Comparison of ENCODE assay signal across 8 cellular contexts in genomic region chr16:67926181-67926742, GRCh38. TPM values are rescaled to one million over a fixed set of nuclear protein-coding genes. Genes with fewer than 3 reads are reported as not detected.
DNase-seq lines count a peak whose midpoint lies in the region; ATAC-seq and TF ChIP-seq lines count a peak whose summit lies in the region.

No MANE protein-coding gene starts in this region.

- H3K4me3 Mint-ChIP-seq in chondrocyte (ENCODE audit: unreplicated experiment) = no peak overlapping the region

- peak; percentile 37 for DNase-seq in ELR (ENCODE audit: low read depth)
- peak; percentile 94 for DNase-seq in NCI-H2107 treated with DMSO at 0.1 percent for 48 hours (lab: John Stamatoyannopoulos, UW; ENCODE audit: unreplicated experiment)
- no peak for DNase-seq in chondrocyte (ENCODE audit: low spot score)
- peak in 9 of 10 donors; percentile 49 to 93 (median 59) for DNase-seq in posterior cingulate gyrus
- DNase-seq in HPDE6-E6E7 (ENCODE audit: extremely low spot score) = no peak
- DNase-seq in stimulated activated naive CD8-positive, alpha-beta T cell treated with anti-CD3 and anti-CD28 coated beads, Interleukin-15, Interleukin-2, amounts not matched to agents 100 U/mL and 50 U/mL, for 24 hours = no peak

- H3K9me3 Mint-ChIP-seq in chondrocyte (ENCODE audit: low read depth) = no peaks in the 10 kb centered on the region

- peaks cover 17% of the 10 kb centered on the region for H3K4me1 Mint-ChIP-seq in chondrocyte (ENCODE audit: low read depth)

- peaks cover 3% of the 10 kb centered on the region for H3K36me3 Mint-ChIP-seq in chondrocyte (ENCODE audit: low read depth)

- H3K27me3 Mint-ChIP-seq in chondrocyte (ENCODE audit: low read depth) = no peaks in the 10 kb centered on the region

- ATAC-seq in GM21723 (IDR thresholded peaks at IDR 0.05; ENCODE audit: unreplicated experiment) = no peak
- no peak for ATAC-seq in stimulated activated naive CD8-positive, alpha-beta T cell treated with anti-CD3 and anti-CD28 coated beads, Interleukin-15, Interleukin-2, amounts not matched to agents 100 U/mL and 50 U/mL, for 24 hours
- ATAC-seq in HG03045 (IDR thresholded peaks at IDR 0.05; ENCODE audit: unreplicated experiment) = no peak

- H3K27ac Mint-ChIP-seq in chondrocyte (ENCODE audit: unreplicated experiment) = peak overlapping the region; percentile 29

- peak; percentile 36 for TF ChIP-seq CTCF in chondrocyte (IDR thresholded peaks at IDR 0.05)

- intact Hi-C loops in posterior cingulate gyrus (cut with DNase I) = loop anchor here (5.0 to 10.0 kb wide), 2 partner anchors 79 to 251 kb away; partner anchors contain the start of genes CENPT and NUTF2

RNA-seq across cellular contexts. Expression of gene CTRL, which starts 5.4 kb away (rescaled TPM):
- total RNA-seq in chondrocyte = not detected in 3 replicates

RNA-seq across cellular contexts. Expression of gene PSMB10, which starts 10.4 kb away (rescaled TPM):
- total RNA-seq in chondrocyte = 30.1 to 43.2 TPM (median 33.9 TPM) in 3 replicates

RNA-seq across cellular contexts. Expression of gene LCAT, which starts 17.7 kb away (rescaled TPM):
- total RNA-seq in chondrocyte = 35.8 to 43.1 TPM (median 38.2 TPM) in 3 replicates

RNA-seq across cellular contexts. Expression of gene PSKH1, which starts 33.2 kb away (rescaled TPM):
- total RNA-seq in chondrocyte = 33.1 to 38.9 TPM (median 35.9 TPM) in 3 replicates

RNA-seq across cellular contexts. Expression of gene NRN1L, which starts 41.6 kb away (rescaled TPM):
- 0.57 TPM in 1 of 3 replicates, not detected in the others for total RNA-seq in chondrocyte

Comparison
In these comparisons a context has a peak if more than half of its experiments do, and no peak if none do; other contexts are left out.
1. DNase-seq: peak in ELR (single experiment), NCI-H2107 treated with DMSO at 0.1 percent for 48 hours (single experiment) and posterior cingulate gyrus (9 of 10); none in chondrocyte (single experiment), HPDE6-E6E7 (single experiment) and stimulated activated naive CD8-positive, alpha-beta T cell treated with anti-CD3 and anti-CD28 coated beads, Interleukin-15, Interleukin-2, amounts not matched to agents 100 U/mL and 50 U/mL, for 24 hours (single experiment).